1 cellular context compared by ENCODE assay signal in the genomic region with DNA sequence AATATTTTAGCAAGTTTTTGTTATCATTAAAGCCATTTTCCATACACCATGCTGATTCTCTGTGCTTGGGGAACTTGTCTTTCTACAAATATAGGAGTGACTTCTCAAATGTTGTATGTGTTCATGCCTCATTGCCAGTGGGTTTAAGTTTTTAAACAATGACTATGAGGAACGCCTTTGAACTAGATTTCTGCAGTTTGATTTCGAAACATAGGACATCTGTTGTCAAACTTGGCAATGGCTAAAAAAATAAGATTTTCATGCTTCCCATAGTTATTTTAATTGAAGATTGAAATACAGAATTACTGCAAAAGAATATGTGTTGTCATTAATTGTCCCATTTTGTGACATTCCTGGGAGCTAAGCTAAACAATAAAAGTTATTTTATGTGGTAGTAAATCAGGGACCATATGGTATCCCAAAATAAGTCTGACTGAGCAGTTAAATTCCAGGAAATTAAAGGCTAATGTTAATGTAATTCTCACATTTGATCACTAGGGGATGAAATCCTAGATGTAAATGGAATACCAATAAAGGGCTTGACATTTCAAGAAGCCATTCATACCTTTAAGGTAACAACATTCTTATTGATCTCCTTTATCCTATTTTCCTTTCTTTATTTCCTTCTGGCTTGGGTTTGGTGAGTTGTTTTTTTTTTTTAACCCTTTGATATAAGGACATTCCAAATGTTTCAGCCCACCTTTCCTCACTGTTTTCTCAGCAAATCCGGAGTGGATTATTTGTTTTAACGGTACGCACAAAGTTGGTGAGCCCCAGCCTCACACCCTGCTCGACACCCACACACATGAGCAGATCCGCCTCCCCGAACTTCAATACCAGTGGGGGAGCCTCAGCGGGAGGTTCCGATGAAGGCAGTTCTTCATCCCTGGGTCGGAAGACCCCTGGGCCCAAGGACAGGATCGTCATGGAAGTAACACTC.
TF ChIP-seq lines count a peak whose summit lies in the region.

No MANE protein-coding gene starts in this region.

TF ChIP-seq in IMR-90, 13 proteins besides CTCF, POLR2A, EP300 and RAD21:
- TF ChIP-seq MAZ (IDR thresholded peaks at IDR 0.05; ENCODE audit: borderline replicate concordance, low read depth, low read length) (no peak), CEBPB (IDR thresholded peaks at IDR 0.05; ENCODE audit: low read depth, low read length) (no peak)
